ENCODE assay signal across 15 cellular contexts in the genomic region with DNA sequence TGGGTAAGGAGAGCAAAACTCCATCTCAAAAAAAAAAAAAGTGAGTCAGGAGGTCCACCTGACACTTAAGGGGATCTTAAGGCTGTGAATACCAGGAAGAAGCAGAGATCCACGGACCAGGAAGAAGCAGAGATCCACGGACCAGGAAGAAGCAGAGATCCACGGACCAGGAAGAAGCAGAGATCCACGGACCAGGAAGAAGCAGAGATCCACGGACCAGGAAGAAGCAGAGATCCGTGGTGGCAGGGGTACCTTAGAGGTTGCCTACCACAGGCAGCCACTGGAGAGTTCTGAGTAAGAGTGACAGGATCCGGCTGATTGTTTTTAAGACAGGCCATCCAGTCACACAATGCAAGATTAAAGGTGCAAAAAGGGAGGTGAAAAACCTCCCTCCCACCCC. TPM values are rescaled to one million over a fixed set of nuclear protein-coding genes. Genes with fewer than 3 reads are reported as not detected.
"Had no signal": no experiment of that assay in that cellular context is flagged by ENCODE, and none has a peak within 500 bp of the region (broad histone marks: within the 10 kb centered on the region; RNA-seq: fewer than 3 reads in every experiment).

No MANE protein-coding gene starts in this region.

RNA-seq across cellular contexts. Expression of gene F12, which starts 11.1 kb away (rescaled TPM):
- total RNA-seq: thoracic aorta, urinary bladder had no signal

RNA-seq across cellular contexts. Expression of gene PFN3, which starts 20.0 kb away (rescaled TPM):
- total RNA-seq: stomach, subcutaneous adipose tissue, suprapubic skin, thoracic aorta, thyroid gland, tibial nerve, transverse colon, upper lobe of left lung, upper lobe of right lung, ureter, urinary bladder, uterus, vagina had no signal
- polyA plus RNA-seq: stomach, thymus, urinary bladder had no signal

RNA-seq across cellular contexts. Expression of gene SLC34A1, which starts 36.2 kb away (rescaled TPM):
- total RNA-seq: stomach, subcutaneous adipose tissue, temporal lobe, thoracic aorta, thyroid gland, tibial nerve, upper lobe of left lung, upper lobe of right lung, ureter, urinary bladder, uterus, vagina had no signal
